Comparison of ENCODE assay signal across 19 cellular contexts in the genomic region with DNA sequence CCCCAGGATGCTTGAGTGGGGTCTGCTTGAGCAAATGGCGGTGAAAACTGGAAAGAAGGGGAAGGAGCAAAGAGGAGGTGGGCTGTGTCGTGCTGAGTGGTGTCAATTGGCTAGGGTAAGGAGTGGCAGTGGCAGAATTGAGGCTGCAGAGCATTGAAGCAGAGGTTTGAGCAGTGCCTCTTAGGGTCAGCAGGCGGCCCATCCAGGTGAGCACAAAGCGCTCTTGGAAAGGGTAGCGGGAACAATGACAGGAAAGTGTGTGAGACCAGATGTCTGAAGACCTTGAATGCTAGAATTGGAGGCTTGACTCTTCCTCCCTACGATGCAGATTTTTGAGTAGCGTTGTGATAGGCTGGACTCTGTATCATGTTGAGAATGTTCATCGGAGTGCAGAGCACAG. TPM values are rescaled to one million over a fixed set of nuclear protein-coding genes. Genes with fewer than 3 reads are reported as not detected.
A peak's percentile ranks its signal among the peaks of the same experiment; 100 is the strongest.
DNase-seq lines count a peak whose midpoint lies in the region; TF ChIP-seq lines count a peak whose summit lies in the region.
"Had no signal": no experiment of that assay in that cellular context is flagged by ENCODE, and none has a peak within 500 bp of the region (broad histone marks: within the 10 kb centered on the region; RNA-seq: fewer than 3 reads in every experiment).

No MANE protein-coding gene starts in this region.

- H3K4me1 ChIP-seq in BLaER1 (peaks cover 23% of the 10 kb centered on the region), endodermal cell (ENCODE audit: control insufficient read depth, insufficient read depth, low read length) (no peaks in the 10 kb centered on the region), prostate gland (replicated peaks) (no peaks in the 10 kb centered on the region)

- no peaks in the 10 kb centered on the region for H3K27me3 Mint-ChIP-seq in HFFc6 (ENCODE audit: insufficient read depth)
- H3K27me3 Mint-ChIP-seq in endodermal cell (ENCODE audit: insufficient read depth), result no peaks in the 10 kb centered on the region

- H3K27me3 ChIP-seq in BLaER1, result no peaks in the 10 kb centered on the region
- no peaks in the 10 kb centered on the region for H3K27me3 ChIP-seq in endodermal cell (ENCODE audit: control insufficient read depth, insufficient read depth, low read length, poor library complexity, severe bottlenecking)
- no peaks in the 10 kb centered on the region for H3K27me3 ChIP-seq in prostate gland (replicated peaks; ENCODE audit: insufficient read depth)

- no peaks in the 10 kb centered on the region for H4K20me1 ChIP-seq in BLaER1

- H3K4me3 ChIP-seq in BLaER1, result no peak overlapping the region
- H3K4me3 ChIP-seq in endodermal cell (ENCODE audit: low read length), result no peak overlapping the region
- no peak overlapping the region for H3K4me3 ChIP-seq in prostate gland
- H3K4me3 ChIP-seq: skin epidermis had no signal

- DNase-seq in HFFc6, result no peak
- DNase-seq in endodermal cell, result no peak
- no peak for DNase-seq in prostate gland (ENCODE audit: low spot score)
- DNase-seq in NOMO-1 (lab: John Stamatoyannopoulos, UW; ENCODE audit: unreplicated experiment in 2 of 2), result no peak
- DNase-seq in amygdala (lab: John Stamatoyannopoulos, UW), result no peak
- no peak for DNase-seq in activated CD4-positive, alpha-beta T cell treated with anti-CD3 and anti-CD28 coated beads for 4 hours
- DNase-seq: activated CD8-positive, alpha-beta memory T cell treated with anti-CD3 and anti-CD28 coated beads, Interleukin-2, amount 50 U/mL, for 4 hours; activated effector memory CD4-positive, alpha-beta T cell treated with anti-CD3 and anti-CD28 coated beads, Interleukin-2, amount 50 U/mL, for 16 hours; cortex of kidney; kidney glomerular epithelial cell; NCI-H1105 treated with DMSO at 0.1 percent for 48 hours; NCI-H2081; NCI-H82; SK-N-SH had no signal

- H3K9ac ChIP-seq in BLaER1 (no peak overlapping the region), endodermal cell (ENCODE audit: extremely low read depth, low read length, poor library complexity, severe bottlenecking) (no peak overlapping the region)

- no peak for TF ChIP-seq POLR2A in prostate gland (IDR thresholded peaks at IDR 0.05)

- TF ChIP-seq CTCF in HFFc6 (IDR thresholded peaks at IDR 0.05) (no peak), endodermal cell (conservative IDR thresholded peaks at IDR 0.05) (peak; percentile 41), prostate gland (IDR thresholded peaks at IDR 0.05) (no peak)

- H3K9me3 ChIP-seq in BLaER1, result peaks cover 4% of the 10 kb centered on the region; the same call in 1 of the 2 replicates
- H3K9me3 ChIP-seq in endodermal cell (ENCODE audit: control insufficient read depth, low read length), result peaks cover 6% of the 10 kb centered on the region
- H3K9me3 ChIP-seq in prostate gland, result no peaks in the 10 kb centered on the region

- intact Hi-C loops in prostate gland (cut with DNase I), result loop anchor here (5.0 kb wide), 1 partner anchor 51 kb away; no protein-coding TSS in a partner anchor

- H3K36me3 Mint-ChIP-seq in HFFc6 (ENCODE audit: low read depth), result no peaks in the 10 kb centered on the region; the same call in 1 of the 2 replicates
- no peaks in the 10 kb centered on the region for H3K36me3 Mint-ChIP-seq in endodermal cell (ENCODE audit: low read depth)

- H3K4me3 Mint-ChIP-seq in HFFc6, result peak overlapping the region; percentile 25; the same call in 1 of the 2 replicates
- H3K4me3 Mint-ChIP-seq in endodermal cell, result no peak overlapping the region

- 92 to 100% methylated on average over 6 to 8 of the region's 8 CpGs for WGBS in endodermal cell (ENCODE audit: insufficient coverage in 1 of 2, insufficient read length in 1 of 2), 2 experiments
- 96% methylated on average over 8 of the region's 8 CpGs for WGBS in prostate gland

- H3K27ac ChIP-seq in BLaER1 (no peak overlapping the region), endodermal cell (ENCODE audit: low read depth, low read length) (no peak overlapping the region), prostate gland (peak overlapping the region; percentile 80 to 82)
- H3K27ac ChIP-seq: C4-2B had no signal

- peak overlapping the region; percentile 63 for H3K27ac Mint-ChIP-seq in HFFc6
- H3K27ac Mint-ChIP-seq in endodermal cell, result no peak overlapping the region
- H3K27ac Mint-ChIP-seq: T-helper 2 cell treated with Interferon-gamma antibody and Interleukin-4, amounts not matched to agents 5 μg/mL and 100 μg/mL, for 36 hours had no signal

- H3K4me2 ChIP-seq in BLaER1, result peak overlapping the region; percentile 81; the same call in 1 of the 2 replicates

- H3K36me3 ChIP-seq in BLaER1 (no peaks in the 10 kb centered on the region), endodermal cell (ENCODE audit: control insufficient read depth, insufficient read depth, low read length) (no peaks in the 10 kb centered on the region), prostate gland (no peaks in the 10 kb centered on the region)

- peaks cover 69% of the 10 kb centered on the region for H3K4me1 Mint-ChIP-seq in HFFc6 (ENCODE audit: low read depth)
- peaks cover 3% of the 10 kb centered on the region for H3K4me1 Mint-ChIP-seq in endodermal cell

- H3K9me3 Mint-ChIP-seq in HFFc6, result no peaks in the 10 kb centered on the region
- no peaks in the 10 kb centered on the region for H3K9me3 Mint-ChIP-seq in endodermal cell

RNA-seq across cellular contexts. Expression of gene IL1R1, which starts 39.3 kb away (rescaled TPM):
- 10 to 100 TPM; 13.8 to 25.0 (median 22.9) TPM for total RNA-seq in HFFc6 (2021; fragmentation: NEBNext Ultra II Directional; extraction: Animal tissue kit (Norgen Biotek cat#: 25700))
- total RNA-seq in endodermal cell, result 1 to 10 TPM; 3.0 to 4.1 TPM
- 0.96 TPM for polyA plus RNA-seq in endodermal cell (2013, experiment 1 of 2)
- polyA plus RNA-seq in endodermal cell (2013, experiment 2 of 2), result 0.79 TPM
- 100 to 1,000 TPM; 112 to 289 TPM for total RNA-seq in prostate gland
- total RNA-seq: OCI-LY7 had no signal

Comparison
In these comparisons a context has a peak if more than half of its experiments do, and no peak if none do; other contexts are left out.
1. H3K27ac ChIP-seq: peak in prostate gland (2 of 2); none in BLaER1 (single experiment) and endodermal cell (single experiment).
2. RNA of gene IL1R1, which starts 39.3 kb away (total RNA-seq): 112 to 289 TPM in prostate gland; 13.8 to 25.0 TPM in HFFc6 and 3.0 to 4.1 TPM in endodermal cell; every median in the first group is over 4 times any median in the second.